13 cellular contexts compared by ENCODE assay signal in the genomic region with DNA sequence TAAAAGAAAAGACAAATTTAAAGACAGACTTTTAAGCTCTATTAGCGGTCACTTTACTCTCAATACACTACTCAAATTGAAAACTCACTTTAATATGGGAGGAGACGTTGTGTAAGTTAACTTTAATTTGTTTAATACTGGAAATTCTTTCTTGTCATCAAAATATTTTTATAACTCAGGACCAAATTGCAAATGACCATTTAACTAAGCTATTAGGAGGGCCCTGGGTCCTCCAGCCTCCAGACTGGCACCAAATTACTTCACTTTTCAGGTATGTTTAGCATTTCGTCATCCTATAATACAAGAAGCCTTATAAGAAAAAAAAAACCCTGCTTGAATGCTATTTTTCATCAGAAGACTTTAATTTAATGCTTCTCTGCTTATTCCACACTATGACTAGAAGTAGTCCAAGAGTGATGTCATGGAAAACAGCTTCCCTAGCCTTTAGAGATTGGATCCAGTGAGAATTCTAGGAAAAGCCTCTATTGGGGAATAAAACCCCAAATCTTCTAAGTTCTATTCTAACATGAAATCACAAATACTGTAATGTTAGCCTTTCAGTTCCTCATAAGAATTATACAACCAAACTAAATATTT. TPM values are rescaled to one million over a fixed set of nuclear protein-coding genes. Genes with fewer than 3 reads are reported as not detected.
DNase-seq lines count a peak whose midpoint lies in the region; ATAC-seq and TF ChIP-seq lines count a peak whose summit lies in the region.
"Had no signal": no experiment of that assay in that cellular context is flagged by ENCODE, and none has a peak within 500 bp of the region (broad histone marks: within the 10 kb centered on the region; RNA-seq: fewer than 3 reads in every experiment).

No MANE protein-coding gene starts in this region.

- no peak for ATAC-seq in GM21717 (IDR thresholded peaks at IDR 0.05; ENCODE audit: unreplicated experiment)
- ATAC-seq: mucosa of descending colon, WTC11 had no signal

- H3K36me3 ChIP-seq in SK-N-MC (ENCODE audit: insufficient read depth, low read length) (no peaks in the 10 kb centered on the region; the same call in 1 of the 2 replicates), sigmoid colon (no peaks in the 10 kb centered on the region)
- H3K36me3 ChIP-seq: prostate gland had no signal

- no peaks in the 10 kb centered on the region for H3K27me3 Mint-ChIP-seq in activated naive CD4-positive, alpha-beta T cell treated with anti-CD3 and anti-CD28 coated beads, Interleukin-2, amount 10 ng/mL, durations not matched to agents 7 days and 5 days

- 81 to 89% methylated on average over 3 of the region's 3 CpGs for WGBS in sigmoid colon, 2 donors

- H3K9me3 Mint-ChIP-seq in activated naive CD4-positive, alpha-beta T cell treated with anti-CD3 and anti-CD28 coated beads, Interleukin-2, amount 10 ng/mL, durations not matched to agents 7 days and 5 days: no peaks in the 10 kb centered on the region
- H3K9me3 Mint-ChIP-seq: WTC11 had no signal

- no peak overlapping the region for H3K4me3 ChIP-seq in SK-N-MC
- H3K4me3 ChIP-seq in choroid plexus epithelial cell (ENCODE audit: low read depth, low read length): no peak overlapping the region
- H3K4me3 ChIP-seq in sigmoid colon: no peak overlapping the region
- H3K4me3 ChIP-seq: mucosa of descending colon, prostate gland, SJSA1 had no signal

- H3K27ac Mint-ChIP-seq in activated naive CD4-positive, alpha-beta T cell treated with anti-CD3 and anti-CD28 coated beads, Interleukin-2, amount 10 ng/mL, durations not matched to agents 7 days and 5 days: peak overlapping the region; percentile 11
- H3K27ac Mint-ChIP-seq: WTC11 had no signal

- peaks cover 35% of the 10 kb centered on the region for H3K4me1 Mint-ChIP-seq in activated naive CD4-positive, alpha-beta T cell treated with anti-CD3 and anti-CD28 coated beads, Interleukin-2, amount 10 ng/mL, durations not matched to agents 7 days and 5 days
- H3K4me1 Mint-ChIP-seq: WTC11 had no signal

- DNase-seq in activated naive CD4-positive, alpha-beta T cell treated with anti-CD3 and anti-CD28 coated beads, Interleukin-2, amount 10 ng/mL, durations not matched to agents 7 days and 5 days: no peak
- DNase-seq in activated naive CD4-positive, alpha-beta T cell (lab: John Stamatoyannopoulos, UW): no peak
- DNase-seq in SK-N-MC (ENCODE audit: low read depth, low spot score) (no peak), choroid plexus epithelial cell (ENCODE audit: low read depth) (peak; percentile 9), sigmoid colon (no peak)
- DNase-seq in stimulated activated CD4-positive, alpha-beta T cell treated with anti-CD3 and anti-CD28 coated beads, Interleukin-4, amount 100 ng/mL, for 24 hours: no peak
- DNase-seq in effector CD4-positive, alpha-beta T cell: no peak
- DNase-seq: mucosa of descending colon; stimulated activated CD4-positive, alpha-beta T cell treated with anti-CD3 and anti-CD28 coated beads, Interleukin-2, amount 100 ng/mL, for 24 hours had no signal

- H3K9me3 ChIP-seq in SK-N-MC (ENCODE audit: low read depth, low read length): no peaks in the 10 kb centered on the region
- H3K9me3 ChIP-seq in sigmoid colon: no peaks in the 10 kb centered on the region
- H3K9me3 ChIP-seq: mucosa of descending colon, prostate gland, SJSA1 had no signal

- TF ChIP-seq EP300 in sigmoid colon (IDR thresholded peaks at IDR 0.05): no peak

- CTCF ChIA-PET in activated naive CD4-positive, alpha-beta T cell treated with anti-CD3 and anti-CD28 coated beads, Interleukin-2, amount 10 ng/mL, durations not matched to agents 7 days and 5 days (lab: Charles Lee): no interaction called here

- peak overlapping the region; percentile 38; the same call in 1 of the 2 replicates for H3K27ac ChIP-seq in SK-N-MC
- peak overlapping the region; percentile 21 to 58 (median 41) for H3K27ac ChIP-seq in sigmoid colon
- H3K27ac ChIP-seq: prostate gland, SJSA1 had no signal

- no peak overlapping the region for H3K9ac ChIP-seq in SK-N-MC (ENCODE audit: insufficient read length)

- TF ChIP-seq POLR2A in sigmoid colon (IDR thresholded peaks at IDR 0.05): no peak

- TF ChIP-seq CTCF in choroid plexus epithelial cell (conservative IDR thresholded peaks at IDR 0.05; ENCODE audit: low read depth, low read length): no peak
- no peak for TF ChIP-seq CTCF in sigmoid colon (IDR thresholded peaks at IDR 0.05)

- peaks cover 0 to 13% (median 6%) of the 10 kb centered on the region in 4 donors for H3K4me1 ChIP-seq in sigmoid colon
- H3K4me1 ChIP-seq: prostate gland, SJSA1 had no signal

- intact Hi-C loops in sigmoid colon (cut with DNase I): no loop called here

- H3K4me3 Mint-ChIP-seq in activated naive CD4-positive, alpha-beta T cell treated with anti-CD3 and anti-CD28 coated beads, Interleukin-2, amount 10 ng/mL, durations not matched to agents 7 days and 5 days: no peak overlapping the region
- H3K4me3 Mint-ChIP-seq: WTC11 had no signal

- peaks cover 20% of the 10 kb centered on the region for H3K36me3 Mint-ChIP-seq in activated naive CD4-positive, alpha-beta T cell treated with anti-CD3 and anti-CD28 coated beads, Interleukin-2, amount 10 ng/mL, durations not matched to agents 7 days and 5 days

- H3K27me3 ChIP-seq in sigmoid colon: no peaks in the 10 kb centered on the region
- H3K27me3 ChIP-seq: SJSA1 had no signal

RNA-seq across cellular contexts. Expression of a gene that starts 6.6 kb away (rescaled TPM):
- total RNA-seq in sigmoid colon: 10 to 100 TPM in 2 of 4 donors, 1 to 10 TPM in 2; 8.0 to 15.1 (median 10.0) TPM
- 1 to 10 TPM in 1 of 3 donors, under 1 TPM in 2; 0.60 to 2.0 (median 0.92) TPM for polyA plus RNA-seq in sigmoid colon

RNA-seq across cellular contexts. Expression of a gene that starts 34.4 kb away (rescaled TPM):
- 100 to 1,000 TPM; 134 to 222 (median 143) TPM for total RNA-seq in sigmoid colon
- polyA plus RNA-seq in sigmoid colon: 10 to 100 TPM; 73.5 to 100.0 (median 75.7) TPM
